In the genomic region with DNA sequence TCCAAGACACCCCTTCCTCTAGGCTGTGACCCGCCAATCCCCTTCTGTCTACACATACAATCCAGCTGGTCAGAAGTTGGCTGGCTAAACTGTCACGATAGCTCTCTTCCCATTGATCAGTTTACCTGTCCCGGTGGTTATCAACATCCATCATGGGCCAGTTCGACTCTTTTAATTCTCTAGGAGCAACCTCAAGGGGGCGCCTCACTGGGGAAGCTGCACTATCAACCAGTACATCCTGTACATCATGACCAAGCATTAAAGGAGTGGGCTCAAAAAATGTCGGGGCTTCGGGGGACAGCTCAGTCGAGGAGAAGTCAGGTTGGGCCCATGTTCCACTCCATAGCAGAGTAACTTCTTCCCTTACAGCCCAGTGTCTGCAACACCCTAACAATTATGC, we compare ENCODE assay signal across 1 cellular context.
TF ChIP-seq lines count a peak whose summit lies in the region.

No MANE protein-coding gene starts in this region.

TF ChIP-seq in K562, 482 proteins besides CTCF, POLR2A, EP300 and RAD21 (continued from another document):
- peak; percentile 74 for TF ChIP-seq NFE2 (IDR thresholded peaks at IDR 0.05; ENCODE audit: low read depth)
- peak; percentile 20; the same call in 1 of the 2 replicates for TF ChIP-seq ZNF316 (IDR thresholded peaks at IDR 0.05)
- TF ChIP-seq, protein P1, sequence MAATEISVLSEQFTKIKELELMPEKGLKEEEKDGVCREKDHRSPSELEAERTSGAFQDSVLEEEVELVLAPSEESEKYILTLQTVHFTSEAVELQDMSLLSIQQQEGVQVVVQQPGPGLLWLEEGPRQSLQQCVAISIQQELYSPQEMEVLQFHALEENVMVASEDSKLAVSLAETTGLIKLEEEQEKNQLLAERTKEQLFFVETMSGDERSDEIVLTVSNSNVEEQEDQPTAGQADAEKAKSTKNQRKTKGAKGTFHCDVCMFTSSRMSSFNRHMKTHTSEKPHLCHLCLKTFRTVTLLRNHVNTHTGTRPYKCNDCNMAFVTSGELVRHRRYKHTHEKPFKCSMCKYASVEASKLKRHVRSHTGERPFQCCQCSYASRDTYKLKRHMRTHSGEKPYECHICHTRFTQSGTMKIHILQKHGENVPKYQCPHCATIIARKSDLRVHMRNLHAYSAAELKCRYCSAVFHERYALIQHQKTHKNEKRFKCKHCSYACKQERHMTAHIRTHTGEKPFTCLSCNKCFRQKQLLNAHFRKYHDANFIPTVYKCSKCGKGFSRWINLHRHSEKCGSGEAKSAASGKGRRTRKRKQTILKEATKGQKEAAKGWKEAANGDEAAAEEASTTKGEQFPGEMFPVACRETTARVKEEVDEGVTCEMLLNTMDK (IDR thresholded peaks at IDR 0.05; ENCODE audit: borderline replicate concordance, insufficient read depth, low read depth, low read length, poor library complexity, severe bottlenecking): peak; percentile 84
- 0 out of 4 replicates have a peak, but pooled peaks of 1 of the 2 experiments have one; percentile 22 for TF ChIP-seq RCOR1 (IDR thresholded peaks at IDR 0.05; ENCODE audit: borderline replicate concordance in 1 of 2, low read depth in 2 of 2, low read length in 2 of 2)
- TF ChIP-seq, protein P2, sequence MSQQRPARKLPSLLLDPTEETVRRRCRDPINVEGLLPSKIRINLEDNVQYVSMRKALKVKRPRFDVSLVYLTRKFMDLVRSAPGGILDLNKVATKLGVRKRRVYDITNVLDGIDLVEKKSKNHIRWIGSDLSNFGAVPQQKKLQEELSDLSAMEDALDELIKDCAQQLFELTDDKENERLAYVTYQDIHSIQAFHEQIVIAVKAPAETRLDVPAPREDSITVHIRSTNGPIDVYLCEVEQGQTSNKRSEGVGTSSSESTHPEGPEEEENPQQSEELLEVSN (IDR thresholded peaks at IDR 0.05; ENCODE audit: borderline replicate concordance in 1 of 2, extremely low read depth in 1 of 2, insufficient read depth in 1 of 2, insufficient read length in 1 of 2, low read depth in 1 of 2, low read length in 1 of 2, poor library complexity in 1 of 2, severe bottlenecking in 1 of 2): no peak
- no peak for TF ChIP-seq RBM14 (IDR thresholded peaks at IDR 0.05; ENCODE audit: borderline replicate concordance, insufficient read depth, low read depth, low read length)
